Comparison of ENCODE assay signal across 27 cellular contexts in the genomic region with DNA sequence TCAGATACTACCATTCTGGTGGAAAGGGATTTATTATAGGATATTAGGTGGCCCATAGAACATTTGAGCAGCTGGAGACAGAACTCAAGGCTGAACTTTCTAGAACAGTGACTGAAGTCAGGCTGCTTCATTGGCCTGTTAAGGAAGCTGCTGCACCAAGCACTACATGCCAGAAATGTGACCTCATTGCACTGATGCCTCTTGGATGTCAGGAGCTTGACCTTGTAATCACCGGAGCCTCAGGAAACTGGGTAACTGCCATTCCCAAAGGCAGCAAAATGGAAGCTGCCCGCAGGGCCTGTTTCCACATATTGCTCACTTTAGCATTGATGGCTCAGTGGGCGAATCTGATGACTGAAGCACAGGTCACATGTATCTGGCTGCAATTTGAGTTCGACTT.
DNase-seq lines count a peak whose midpoint lies in the region; ATAC-seq, FAIRE-seq and TF ChIP-seq lines count a peak whose summit lies in the region.
"Had no signal": no experiment of that assay in that cellular context is flagged by ENCODE, and none has a peak within 500 bp of the region (broad histone marks: within the 10 kb centered on the region; RNA-seq: fewer than 3 reads in every experiment).

No MANE protein-coding gene starts in this region.

- no peaks in the 10 kb centered on the region for H3K79me2 ChIP-seq in astrocyte (ENCODE audit: insufficient read depth, low read length)

- no peak for FAIRE-seq in astrocyte (lab: Jason Lieb, UNC)
- no peak for FAIRE-seq in GM12891 (lab: Jason Lieb, UNC)

- peaks cover 8% of the 10 kb centered on the region for H3K4me1 Mint-ChIP-seq in astrocyte (ENCODE audit: low read depth, unreplicated experiment)

- peaks cover 4% of the 10 kb centered on the region for H3K36me3 Mint-ChIP-seq in astrocyte (ENCODE audit: low read depth, unreplicated experiment)
- H3K36me3 Mint-ChIP-seq: CD8-positive, alpha-beta T cell had no signal

- no peaks in the 10 kb centered on the region for H4K20me1 ChIP-seq in astrocyte (ENCODE audit: insufficient read depth, low read length)

- no peak for TF ChIP-seq POLR2A in GM12891 (IDR thresholded peaks at IDR 0.05; ENCODE audit: low read depth, low read length)

- DNase-seq in Daoy (ENCODE audit: low read depth), result peak; percentile 16
- peak; percentile 1 for DNase-seq in HT1080 (ENCODE audit: low read depth)
- no peak for DNase-seq in astrocyte (ENCODE audit: low read depth)
- DNase-seq in islet precursor cell, result peak; percentile 73
- no peak for DNase-seq in NCI-H2227 (lab: John Stamatoyannopoulos, UW; ENCODE audit: unreplicated experiment)
- no peak for DNase-seq in GM12891 (ENCODE audit: insufficient read length, low spot score)
- DNase-seq: activated CD4-positive, alpha-beta T cell treated with anti-CD3 and anti-CD28 coated beads, Interleukin-2, amount 50 U/mL, for 1 hour; activated naive CD4-positive, alpha-beta T cell; activated T-cell treated with anti-CD3 and anti-CD28 coated beads, Interleukin-2, amount 50 U/mL, for 48 hours; adrenal gland; CD8-positive, alpha-beta T cell; effector CD8-positive, alpha-beta T cell; foreskin keratinocyte; H9; left colon; mesenchymal stem cell; NCI-H1436; NCI-H510A; stimulated activated naive CD4-positive, alpha-beta T cell; uterus; WERI-Rb-1 had no signal

- peaks cover 12% of the 10 kb centered on the region for H3K9me3 Mint-ChIP-seq in astrocyte (ENCODE audit: unreplicated experiment)
- H3K9me3 Mint-ChIP-seq: T-helper 2 cell treated with Interferon-gamma antibody and Interleukin-4, amounts not matched to agents 5 μg/mL and 100 μg/mL, for 36 hours had no signal

- no peak for TF ChIP-seq CTCF in astrocyte (IDR thresholded peaks at IDR 0.05; ENCODE audit: insufficient read depth, low read depth, low read length)

- no peaks in the 10 kb centered on the region for H3K36me3 ChIP-seq in astrocyte (ENCODE audit: insufficient read depth, low read length)
- H3K36me3 ChIP-seq: adrenal gland, neutrophil, uterus, WERI-Rb-1 had no signal

- no peaks in the 10 kb centered on the region for H3K27me3 Mint-ChIP-seq in astrocyte (ENCODE audit: low read depth, unreplicated experiment)
- H3K27me3 Mint-ChIP-seq: progenitor cell of endocrine pancreas had no signal

- no peak overlapping the region for H3K27ac ChIP-seq in astrocyte (ENCODE audit: low read depth, low read length)
- H3K27ac ChIP-seq: adrenal gland, epithelial cell of prostate, foreskin keratinocyte, KMS-11, neutrophil, uterus, WERI-Rb-1 had no signal

- H3K4me3 Mint-ChIP-seq in astrocyte (ENCODE audit: unreplicated experiment), result no peak overlapping the region
- H3K4me3 Mint-ChIP-seq: CD8-positive, alpha-beta T cell; H9; T-helper 2 cell treated with Interferon-gamma antibody and Interleukin-4, amounts not matched to agents 5 μg/mL and 100 μg/mL, for 36 hours had no signal

- no peak overlapping the region for H3K4me2 ChIP-seq in astrocyte (ENCODE audit: low read length)
- H3K4me2 ChIP-seq: KMS-11 had no signal

- H3K27ac Mint-ChIP-seq in astrocyte (ENCODE audit: unreplicated experiment), result peak overlapping the region; percentile 29
- H3K27ac Mint-ChIP-seq: CD8-positive, alpha-beta T cell; progenitor cell of endocrine pancreas; T-helper 2 cell treated with Interferon-gamma antibody and Interleukin-4, amounts not matched to agents 5 μg/mL and 100 μg/mL, for 36 hours had no signal

- no peaks in the 10 kb centered on the region for H3K9me3 ChIP-seq in astrocyte (ENCODE audit: insufficient read depth, low read depth, low read length)
- H3K9me3 ChIP-seq: adrenal gland, neutrophil, uterus had no signal

- H3K4me3 ChIP-seq in astrocyte (ENCODE audit: insufficient read depth, low read depth, low read length), result no peak overlapping the region
- H3K4me3 ChIP-seq: adrenal gland, uterus had no signal

- H3K27me3 ChIP-seq in astrocyte (ENCODE audit: insufficient read depth, low read length), result no peaks in the 10 kb centered on the region
- H3K27me3 ChIP-seq: adrenal gland, foreskin keratinocyte, neutrophil, uterus had no signal

- no peak overlapping the region for H3K9ac ChIP-seq in astrocyte (ENCODE audit: low read length)
- H3K9ac ChIP-seq: KMS-11 had no signal

- H3K4me1 ChIP-seq in astrocyte (ENCODE audit: insufficient read depth, low read length), result peaks cover 2% of the 10 kb centered on the region
- H3K4me1 ChIP-seq: adrenal gland, foreskin keratinocyte, uterus had no signal

- no peak for ATAC-seq in HG02678 (IDR thresholded peaks at IDR 0.05; ENCODE audit: unreplicated experiment)
- ATAC-seq: CD8-positive, alpha-beta T cell; foreskin keratinocyte; left colon had no signal

- no peak overlapping the region for H2AFZ ChIP-seq in astrocyte (ENCODE audit: low read depth, low read length)

TF ChIP-seq in GM12891, 5 proteins besides CTCF, POLR2A, EP300 and RAD21:
- TF ChIP-seq PAX5 (IDR thresholded peaks at IDR 0.05; ENCODE audit: insufficient read depth, low read length, severe bottlenecking) (no peak), TAF1 (IDR thresholded peaks at IDR 0.05; ENCODE audit: low read depth, low read length) (no peak), SPI1 (IDR thresholded peaks at IDR 0.05; ENCODE audit: low read depth, low read length) (no peak), POLR2AphosphoS5 (IDR thresholded peaks at IDR 0.05; ENCODE audit: low read depth, low read length) (no peak), POU2F2 (IDR thresholded peaks at IDR 0.05; ENCODE audit: low read depth, low read length) (no peak)

Comparison
In these comparisons a context has a peak if more than half of its experiments do, and no peak if none do; other contexts are left out.
1. DNase-seq: peak in Daoy (single experiment), HT1080 (single experiment) and islet precursor cell (single experiment); none in astrocyte (single experiment), NCI-H2227 (single experiment) and GM12891 (single experiment).